ENCODE assay signal across 1 cellular context in the genomic region with DNA sequence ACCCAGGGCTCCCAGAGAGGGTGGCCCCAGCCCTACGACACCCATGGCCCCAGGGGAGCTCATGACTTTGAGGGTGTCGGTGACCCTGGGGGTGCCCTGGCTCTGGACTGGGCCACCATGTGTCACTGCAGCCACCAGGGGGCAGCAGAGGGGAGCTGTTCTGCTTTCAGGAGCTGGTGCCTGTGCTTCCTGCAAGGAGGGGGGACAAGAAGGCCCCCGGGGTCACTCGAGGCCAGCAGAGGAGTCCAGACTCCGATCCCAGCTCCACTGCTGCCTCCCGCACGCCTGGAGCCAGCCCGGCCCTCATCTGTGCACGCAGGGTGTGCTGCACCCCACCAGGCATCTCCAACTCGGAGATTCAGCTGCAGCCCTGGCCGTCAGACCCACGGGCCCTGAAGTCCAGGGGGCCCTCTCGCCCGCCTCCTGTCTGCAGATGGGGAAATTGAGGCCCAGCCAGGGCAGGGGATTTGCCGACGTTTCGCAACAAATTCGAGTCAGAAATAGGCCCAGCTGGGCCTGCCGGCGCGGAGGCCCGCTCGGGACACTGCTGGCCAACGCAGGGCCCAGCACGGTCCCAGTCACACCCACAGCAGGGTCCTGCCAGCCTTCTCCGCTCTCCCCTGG.
TF ChIP-seq lines count a peak whose summit lies in the region.

No MANE protein-coding gene starts in this region.

TF ChIP-seq in SK-N-SH, 30 proteins besides CTCF, POLR2A, EP300 and RAD21 (continued from another document):
- TF ChIP-seq, protein P1, sequence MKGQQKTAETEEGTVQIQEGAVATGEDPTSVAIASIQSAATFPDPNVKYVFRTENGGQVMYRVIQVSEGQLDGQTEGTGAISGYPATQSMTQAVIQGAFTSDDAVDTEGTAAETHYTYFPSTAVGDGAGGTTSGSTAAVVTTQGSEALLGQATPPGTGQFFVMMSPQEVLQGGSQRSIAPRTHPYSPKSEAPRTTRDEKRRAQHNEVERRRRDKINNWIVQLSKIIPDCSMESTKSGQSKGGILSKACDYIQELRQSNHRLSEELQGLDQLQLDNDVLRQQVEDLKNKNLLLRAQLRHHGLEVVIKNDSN (IDR thresholded peaks at IDR 0.05; ENCODE audit: borderline replicate concordance, low read depth): no peak
- TF ChIP-seq RFX5 (IDR thresholded peaks at IDR 0.05; ENCODE audit: low read length) (no peak), POLR2AphosphoS5 (IDR thresholded peaks at IDR 0.05; ENCODE audit: low read depth, low read length) (no peak), YY1 (IDR thresholded peaks at IDR 0.05; ENCODE audit: low read depth) (no peak), FOSL2 (IDR thresholded peaks at IDR 0.05; ENCODE audit: borderline replicate concordance, low read depth) (no peak), JUND (IDR thresholded peaks at IDR 0.05) (no peak), MXI1 (IDR thresholded peaks at IDR 0.05; ENCODE audit: low read depth, low read length) (no peak; the same call in 1 of the 2 replicates), NFIC (IDR thresholded peaks at IDR 0.05; ENCODE audit: borderline replicate concordance) (peak; percentile 27; the same call in 1 of the 2 replicates), SIN3A (IDR thresholded peaks at IDR 0.05; ENCODE audit: borderline replicate concordance, low read depth, low read length) (peak; percentile 43; the same call in 1 of the 2 replicates), FOXJ3 (CRISPR knock-in tag; IDR thresholded peaks at IDR 0.05) (no peak), EZH2phosphoT487 (IDR thresholded peaks at IDR 0.05; ENCODE audit: borderline replicate concordance, low read depth) (no peak), TCF12 (IDR thresholded peaks at IDR 0.05) (peak; percentile 21; the same call in 1 of the 2 replicates), NRF1 (IDR thresholded peaks at IDR 0.05; ENCODE audit: low read depth, low read length) (no peak), TAF1 (IDR thresholded peaks at IDR 0.05; ENCODE audit: borderline replicate concordance, low read depth, low read length) (no peak), TEAD4 (IDR thresholded peaks at IDR 0.05; ENCODE audit: borderline replicate concordance, insufficient read depth) (no peak), ELF1 (IDR thresholded peaks at IDR 0.05) (no peak)
- TF ChIP-seq, protein P2, sequence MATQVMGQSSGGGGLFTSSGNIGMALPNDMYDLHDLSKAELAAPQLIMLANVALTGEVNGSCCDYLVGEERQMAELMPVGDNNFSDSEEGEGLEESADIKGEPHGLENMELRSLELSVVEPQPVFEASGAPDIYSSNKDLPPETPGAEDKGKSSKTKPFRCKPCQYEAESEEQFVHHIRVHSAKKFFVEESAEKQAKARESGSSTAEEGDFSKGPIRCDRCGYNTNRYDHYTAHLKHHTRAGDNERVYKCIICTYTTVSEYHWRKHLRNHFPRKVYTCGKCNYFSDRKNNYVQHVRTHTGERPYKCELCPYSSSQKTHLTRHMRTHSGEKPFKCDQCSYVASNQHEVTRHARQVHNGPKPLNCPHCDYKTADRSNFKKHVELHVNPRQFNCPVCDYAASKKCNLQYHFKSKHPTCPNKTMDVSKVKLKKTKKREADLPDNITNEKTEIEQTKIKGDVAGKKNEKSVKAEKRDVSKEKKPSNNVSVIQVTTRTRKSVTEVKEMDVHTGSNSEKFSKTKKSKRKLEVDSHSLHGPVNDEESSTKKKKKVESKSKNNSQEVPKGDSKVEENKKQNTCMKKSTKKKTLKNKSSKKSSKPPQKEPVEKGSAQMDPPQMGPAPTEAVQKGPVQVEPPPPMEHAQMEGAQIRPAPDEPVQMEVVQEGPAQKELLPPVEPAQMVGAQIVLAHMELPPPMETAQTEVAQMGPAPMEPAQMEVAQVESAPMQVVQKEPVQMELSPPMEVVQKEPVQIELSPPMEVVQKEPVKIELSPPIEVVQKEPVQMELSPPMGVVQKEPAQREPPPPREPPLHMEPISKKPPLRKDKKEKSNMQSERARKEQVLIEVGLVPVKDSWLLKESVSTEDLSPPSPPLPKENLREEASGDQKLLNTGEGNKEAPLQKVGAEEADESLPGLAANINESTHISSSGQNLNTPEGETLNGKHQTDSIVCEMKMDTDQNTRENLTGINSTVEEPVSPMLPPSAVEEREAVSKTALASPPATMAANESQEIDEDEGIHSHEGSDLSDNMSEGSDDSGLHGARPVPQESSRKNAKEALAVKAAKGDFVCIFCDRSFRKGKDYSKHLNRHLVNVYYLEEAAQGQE (IDR thresholded peaks at IDR 0.05; ENCODE audit: low read depth, low read length): no peak
- TF ChIP-seq, protein P3, sequence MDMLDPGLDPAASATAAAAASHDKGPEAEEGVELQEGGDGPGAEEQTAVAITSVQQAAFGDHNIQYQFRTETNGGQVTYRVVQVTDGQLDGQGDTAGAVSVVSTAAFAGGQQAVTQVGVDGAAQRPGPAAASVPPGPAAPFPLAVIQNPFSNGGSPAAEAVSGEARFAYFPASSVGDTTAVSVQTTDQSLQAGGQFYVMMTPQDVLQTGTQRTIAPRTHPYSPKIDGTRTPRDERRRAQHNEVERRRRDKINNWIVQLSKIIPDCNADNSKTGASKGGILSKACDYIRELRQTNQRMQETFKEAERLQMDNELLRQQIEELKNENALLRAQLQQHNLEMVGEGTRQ (IDR thresholded peaks at IDR 0.05; ENCODE audit: borderline replicate concordance, low read depth, low read length): no peak
- TF ChIP-seq, protein P4, sequence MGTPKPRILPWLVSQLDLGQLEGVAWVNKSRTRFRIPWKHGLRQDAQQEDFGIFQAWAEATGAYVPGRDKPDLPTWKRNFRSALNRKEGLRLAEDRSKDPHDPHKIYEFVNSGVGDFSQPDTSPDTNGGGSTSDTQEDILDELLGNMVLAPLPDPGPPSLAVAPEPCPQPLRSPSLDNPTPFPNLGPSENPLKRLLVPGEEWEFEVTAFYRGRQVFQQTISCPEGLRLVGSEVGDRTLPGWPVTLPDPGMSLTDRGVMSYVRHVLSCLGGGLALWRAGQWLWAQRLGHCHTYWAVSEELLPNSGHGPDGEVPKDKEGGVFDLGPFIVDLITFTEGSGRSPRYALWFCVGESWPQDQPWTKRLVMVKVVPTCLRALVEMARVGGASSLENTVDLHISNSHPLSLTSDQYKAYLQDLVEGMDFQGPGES (IDR thresholded peaks at IDR 0.05; ENCODE audit: low read depth, low read length): no peak
- TF ChIP-seq, protein P5, sequence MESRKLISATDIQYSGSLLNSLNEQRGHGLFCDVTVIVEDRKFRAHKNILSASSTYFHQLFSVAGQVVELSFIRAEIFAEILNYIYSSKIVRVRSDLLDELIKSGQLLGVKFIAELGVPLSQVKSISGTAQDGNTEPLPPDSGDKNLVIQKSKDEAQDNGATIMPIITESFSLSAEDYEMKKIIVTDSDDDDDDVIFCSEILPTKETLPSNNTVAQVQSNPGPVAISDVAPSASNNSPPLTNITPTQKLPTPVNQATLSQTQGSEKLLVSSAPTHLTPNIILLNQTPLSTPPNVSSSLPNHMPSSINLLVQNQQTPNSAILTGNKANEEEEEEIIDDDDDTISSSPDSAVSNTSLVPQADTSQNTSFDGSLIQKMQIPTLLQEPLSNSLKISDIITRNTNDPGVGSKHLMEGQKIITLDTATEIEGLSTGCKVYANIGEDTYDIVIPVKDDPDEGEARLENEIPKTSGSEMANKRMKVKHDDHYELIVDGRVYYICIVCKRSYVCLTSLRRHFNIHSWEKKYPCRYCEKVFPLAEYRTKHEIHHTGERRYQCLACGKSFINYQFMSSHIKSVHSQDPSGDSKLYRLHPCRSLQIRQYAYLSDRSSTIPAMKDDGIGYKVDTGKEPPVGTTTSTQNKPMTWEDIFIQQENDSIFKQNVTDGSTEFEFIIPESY (IDR thresholded peaks at IDR 0.05; ENCODE audit: borderline replicate concordance, low read depth): no peak
